ENCODE assay signal across 14 cellular contexts in the genomic region with DNA sequence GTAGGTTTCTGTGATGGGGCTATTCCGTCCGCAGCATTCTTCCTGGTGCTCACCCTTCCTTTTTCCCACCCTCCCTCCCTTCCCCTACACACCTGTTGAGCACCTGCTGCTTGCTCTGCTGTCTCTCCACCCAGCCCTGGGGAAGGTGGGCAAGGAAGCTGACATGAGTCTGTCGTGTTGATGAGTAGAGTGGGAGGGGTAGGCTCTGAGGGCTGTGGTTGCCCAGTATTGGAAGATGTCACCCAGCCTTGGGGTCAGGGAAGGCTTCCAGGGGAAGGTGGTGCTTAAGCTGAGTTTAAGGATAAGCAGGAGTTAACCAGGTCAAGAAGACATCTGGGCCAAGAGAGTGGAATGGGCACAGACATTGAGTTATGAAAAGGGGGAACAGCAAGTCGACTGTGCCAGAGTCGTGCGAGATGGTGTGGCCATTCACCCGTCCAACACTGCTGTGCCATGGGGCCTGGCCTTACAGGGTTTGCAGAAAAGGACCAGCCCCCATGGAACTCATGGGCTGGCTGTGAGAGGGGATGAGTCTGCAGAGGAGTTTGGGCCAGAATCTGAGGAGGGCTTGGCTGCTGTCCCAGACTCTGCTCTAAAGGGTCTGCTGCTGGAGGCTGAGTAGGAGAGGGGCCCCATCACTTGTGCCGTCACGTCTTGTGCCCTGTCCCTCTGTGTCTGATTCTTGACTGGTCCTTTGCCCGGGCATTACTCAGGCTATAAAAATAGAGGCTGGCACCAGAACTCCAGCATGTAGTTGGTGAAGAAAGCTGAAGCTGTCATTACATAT. TPM values are rescaled to one million over a fixed set of nuclear protein-coding genes. Genes with fewer than 3 reads are reported as not detected.
DNase-seq lines count a peak whose midpoint lies in the region; ATAC-seq, FAIRE-seq and TF ChIP-seq lines count a peak whose summit lies in the region.
"Had no signal": no experiment of that assay in that cellular context is flagged by ENCODE, and none has a peak within 500 bp of the region (broad histone marks: within the 10 kb centered on the region; RNA-seq: fewer than 3 reads in every experiment).

No MANE protein-coding gene starts in this region.

- H4K20me1 ChIP-seq in BLaER1, result 0 out of 2 replicates have a peak, but pooled peaks cover 5% of the 10 kb centered on the region

- H3K27ac Mint-ChIP-seq in naive thymus-derived CD8-positive, alpha-beta T cell, result peak overlapping the region in 9 of 10 donors; percentile 55 to 85 (median 75)
- H3K27ac Mint-ChIP-seq: stimulated activated memory B cell treated with anti-CD40 and anti-IgM and Interleukin-4, amounts not matched to agents 10 μg/mL and 1 μg/mL and 100 μg/mL, for 72 hours had no signal

- TF ChIP-seq POLR2A in suprapubic skin (IDR thresholded peaks at IDR 0.05), result no peak

- POLR2A ChIA-PET in naive thymus-derived CD8-positive, alpha-beta T cell (lab: Charles Lee), result interaction anchor here (1.1 to 16.6 kb wide), 4 partner anchors 9 to 28 kb away, joined by 3 to 425 read pairs (median 12); a partner anchor contains a TSS

- no peak overlapping the region for H3K27ac ChIP-seq in BLaER1
- no peak overlapping the region for H3K27ac ChIP-seq in suprapubic skin
- H3K27ac ChIP-seq: C4-2B had no signal

- peak overlapping the region; percentile 76 for H3K4me2 ChIP-seq in BLaER1

- peak; percentile 57 for FAIRE-seq in HTR-8/SVneo (lab: Jason Lieb, UNC)

- H3K4me1 ChIP-seq in BLaER1, result peaks cover 40% of the 10 kb centered on the region
- H3K4me1 ChIP-seq in suprapubic skin, result peaks cover 22% of the 10 kb centered on the region

- H3K9me3 ChIP-seq in BLaER1, result no peaks in the 10 kb centered on the region
- no peaks in the 10 kb centered on the region for H3K9me3 ChIP-seq in suprapubic skin

- TF ChIP-seq EP300 in suprapubic skin (IDR thresholded peaks at IDR 0.05), result no peak

- H3K9ac ChIP-seq in BLaER1, result no peak overlapping the region

- WGBS in suprapubic skin, result 54% methylated on average over 9 of the region's 10 CpGs

- H3K4me3 ChIP-seq in BLaER1, result no peak overlapping the region
- H3K4me3 ChIP-seq in suprapubic skin, result no peak overlapping the region

- no peaks in the 10 kb centered on the region for H3K27me3 Mint-ChIP-seq in naive thymus-derived CD8-positive, alpha-beta T cell
- H3K27me3 Mint-ChIP-seq: stimulated activated memory B cell treated with anti-CD40 and anti-IgM and Interleukin-4, amounts not matched to agents 10 μg/mL and 1 μg/mL and 100 μg/mL, for 72 hours; T-cell had no signal

- H3K36me3 ChIP-seq in BLaER1 (peaks cover 29% of the 10 kb centered on the region), suprapubic skin (no peaks in the 10 kb centered on the region)

- H3K27me3 ChIP-seq in BLaER1 (no peaks in the 10 kb centered on the region), suprapubic skin (no peaks in the 10 kb centered on the region)

- ATAC-seq in naive thymus-derived CD8-positive, alpha-beta T cell, result no peak
- ATAC-seq in GM19324 (IDR thresholded peaks at IDR 0.05; ENCODE audit: low FRiP score, unreplicated experiment), result no peak
- ATAC-seq: stimulated activated memory B cell treated with anti-CD40 and anti-IgM and Interleukin-4, amounts not matched to agents 10 μg/mL and 1 μg/mL and 100 μg/mL, for 72 hours; T-cell had no signal

- peak overlapping the region in 1 of 10 donors; percentile 6 for H3K4me3 Mint-ChIP-seq in naive thymus-derived CD8-positive, alpha-beta T cell
- H3K4me3 Mint-ChIP-seq: stimulated activated memory B cell treated with anti-CD40 and anti-IgM and Interleukin-4, amounts not matched to agents 10 μg/mL and 1 μg/mL and 100 μg/mL, for 72 hours; T-cell had no signal

- no peak for DNase-seq in HTR-8/SVneo (ENCODE audit: insufficient read length, low spot score)
- DNase-seq in ecto neural progenitor cell (ENCODE audit: low spot score), result peak; percentile 23
- peak in 1 of 10 donors; percentile 27 for DNase-seq in naive thymus-derived CD8-positive, alpha-beta T cell
- no peak for DNase-seq in suprapubic skin (ENCODE audit: low spot score in 2 of 2)
- no peak for DNase-seq in GF-D8 (lab: John Stamatoyannopoulos, UW)
- DNase-seq in NCI-H1694 (lab: John Stamatoyannopoulos, UW), result no peak
- DNase-seq: activated CD4-positive, alpha-beta T cell treated with anti-CD3 and anti-CD28 coated beads for 48 hours; NCI-H187; stimulated activated CD4-positive, alpha-beta T cell treated with anti-CD3 and anti-CD28 coated beads, Interleukin-2, amount 100 ng/mL, for 48 hours; T-cell had no signal

- H3K36me3 Mint-ChIP-seq in naive thymus-derived CD8-positive, alpha-beta T cell, result peaks cover 0 to 6% (median under 1%) of the 10 kb centered on the region in 3 donors
- H3K36me3 Mint-ChIP-seq: stimulated activated memory B cell treated with anti-CD40 and anti-IgM and Interleukin-4, amounts not matched to agents 10 μg/mL and 1 μg/mL and 100 μg/mL, for 72 hours had no signal

- peaks cover 31 to 83% (median 58%) of the 10 kb centered on the region in 4 donors for H3K4me1 Mint-ChIP-seq in naive thymus-derived CD8-positive, alpha-beta T cell

- no peak for TF ChIP-seq CTCF in suprapubic skin (IDR thresholded peaks at IDR 0.05)

- H3K9me3 Mint-ChIP-seq in naive thymus-derived CD8-positive, alpha-beta T cell, result no peaks in the 10 kb centered on the region
- H3K9me3 Mint-ChIP-seq: stimulated activated memory B cell treated with anti-CD40 and anti-IgM and Interleukin-4, amounts not matched to agents 10 μg/mL and 1 μg/mL and 100 μg/mL, for 72 hours; T-cell had no signal

RNA-seq across cellular contexts. Expression of a gene that starts 9.8 kb away (rescaled TPM):
- 10 to 100 TPM; 34.4 to 36.9 TPM for total RNA-seq in naive thymus-derived CD8-positive, alpha-beta T cell
- 10 to 100 TPM in 2 of 3 donors, 1 to 10 TPM in 1; 9.9 to 18.3 (median 16.9) TPM for polyA plus RNA-seq in naive thymus-derived CD8-positive, alpha-beta T cell
- total RNA-seq in suprapubic skin, result 10 to 100 TPM in 2 of 4 donors, 1 to 10 TPM in 2; 6.7 to 11.8 (median 9.5) TPM
